8 cellular contexts compared by ENCODE assay signal in the genomic region with DNA sequence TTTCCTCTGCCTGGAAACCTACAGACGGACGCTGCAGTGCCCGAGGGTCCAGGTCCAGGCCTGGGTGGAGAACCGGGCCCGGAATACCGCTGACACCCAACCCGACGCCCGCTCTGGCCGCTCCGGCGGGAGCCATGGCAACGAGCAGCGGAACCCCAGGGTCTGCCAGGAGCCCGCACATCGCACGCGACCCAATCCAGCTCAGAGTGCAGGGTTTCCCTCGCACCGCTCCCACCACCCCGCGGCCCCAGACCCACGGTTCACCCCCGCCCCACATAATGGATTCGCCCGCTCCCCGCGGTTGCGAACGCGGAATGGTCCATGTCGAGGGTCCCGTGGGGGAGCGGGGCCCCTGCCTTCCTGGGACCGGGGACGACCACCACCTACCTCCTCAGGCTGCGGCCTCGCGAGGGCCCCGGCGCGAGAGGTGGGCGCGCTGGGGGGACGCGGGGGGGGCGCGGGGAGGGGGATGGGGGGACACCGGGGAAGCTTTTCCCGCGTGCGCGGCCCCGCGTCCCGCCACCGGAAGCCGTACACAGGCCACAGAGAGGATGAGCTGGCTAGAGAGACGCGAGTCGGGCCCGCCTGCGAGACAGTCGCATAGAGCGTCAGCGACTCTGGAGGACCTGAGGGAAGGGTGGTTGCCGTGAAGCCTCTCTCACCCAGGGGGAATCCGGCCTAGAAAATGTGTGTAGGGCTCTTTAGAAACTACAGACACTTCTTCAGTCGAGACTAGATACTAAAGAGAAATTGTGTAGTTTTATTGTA. TPM values are rescaled to one million over a fixed set of nuclear protein-coding genes. Genes with fewer than 3 reads are reported as not detected.
DNase-seq lines count a peak whose midpoint lies in the region; FAIRE-seq and TF ChIP-seq lines count a peak whose summit lies in the region.

A gene with protein sequence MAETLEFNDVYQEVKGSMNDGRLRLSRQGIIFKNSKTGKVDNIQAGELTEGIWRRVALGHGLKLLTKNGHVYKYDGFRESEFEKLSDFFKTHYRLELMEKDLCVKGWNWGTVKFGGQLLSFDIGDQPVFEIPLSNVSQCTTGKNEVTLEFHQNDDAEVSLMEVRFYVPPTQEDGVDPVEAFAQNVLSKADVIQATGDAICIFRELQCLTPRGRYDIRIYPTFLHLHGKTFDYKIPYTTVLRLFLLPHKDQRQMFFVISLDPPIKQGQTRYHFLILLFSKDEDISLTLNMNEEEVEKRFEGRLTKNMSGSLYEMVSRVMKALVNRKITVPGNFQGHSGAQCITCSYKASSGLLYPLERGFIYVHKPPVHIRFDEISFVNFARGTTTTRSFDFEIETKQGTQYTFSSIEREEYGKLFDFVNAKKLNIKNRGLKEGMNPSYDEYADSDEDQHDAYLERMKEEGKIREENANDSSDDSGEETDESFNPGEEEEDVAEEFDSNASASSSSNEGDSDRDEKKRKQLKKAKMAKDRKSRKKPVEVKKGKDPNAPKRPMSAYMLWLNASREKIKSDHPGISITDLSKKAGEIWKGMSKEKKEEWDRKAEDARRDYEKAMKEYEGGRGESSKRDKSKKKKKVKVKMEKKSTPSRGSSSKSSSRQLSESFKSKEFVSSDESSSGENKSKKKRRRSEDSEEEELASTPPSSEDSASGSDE (minus strand): TSS at position 550 of the 768 bp plus-strand sequence. CDS start 771 bp downstream, outside the sequence.

- no peak within 1 kb of the TSS for H2BK5ac ChIP-seq in neuronal stem cell (ENCODE audit: low read length)

- peaks cover 32% of the 10 kb centered on the region for H3K36me3 ChIP-seq in H7 (replicated peaks; ENCODE audit: control insufficient read depth, insufficient read depth, low read length)
- H3K36me3 ChIP-seq in Loucy (ENCODE audit: insufficient read depth, low read length): peaks cover 25% of the 10 kb centered on the region; the same call in 1 of the 2 replicates
- H3K36me3 ChIP-seq in neuronal stem cell (replicated peaks in 1 of 2; ENCODE audit: control insufficient read depth in 2 of 2, insufficient read depth in 2 of 2, low read length in 2 of 2): peaks cover 36 to 41% of the 10 kb centered on the region in 2 donors

- peak within 1 kb of the TSS; percentile 0 for H2AK5ac ChIP-seq in neuronal stem cell (ENCODE audit: low read depth, low read length)

- no peak within 1 kb of the TSS for H2BK120ac ChIP-seq in neuronal stem cell (ENCODE audit: low read depth, low read length)

- H3K9me3 ChIP-seq in Loucy (ENCODE audit: insufficient read depth, low read depth, low read length) (no peaks in the 10 kb centered on the region), neuronal stem cell (replicated peaks in 1 of 2; ENCODE audit: control insufficient read depth in 2 of 2, insufficient read depth in 1 of 2, low read depth in 1 of 2, low read length in 2 of 2) (no peaks in the 10 kb centered on the region)

- in situ Hi-C loops in SK-MEL-5 (cut with HindIII; ENCODE audit: low pct_unique_long_range_greater_than_20kb, low sequenced_read_pairs): no loop called here

- H3F3A ChIP-seq in Loucy (ENCODE audit: low read depth): no peaks in the 10 kb centered on the region

- no peak for FAIRE-seq in frontal cortex (lab: Jason Lieb, UNC)

- peak within 1 kb of the TSS; percentile 15 for H3K27ac ChIP-seq in neuronal stem cell (replicated peaks; ENCODE audit: low read length)

- DNase-seq in GDM1 (lab: John Stamatoyannopoulos, UW) (peak; percentile 79), H7 (peak; percentile 92), SK-MEL-5 (ENCODE audit: low read depth, low spot score) (peak; percentile 83), frontal cortex (ENCODE audit: low spot score in 2 of 2) (peak; percentile 85 to 92), neuronal stem cell (ENCODE audit: low spot score) (peak; percentile 73)
- DNase-seq in activated naive CD4-positive, alpha-beta T cell (lab: John Stamatoyannopoulos, UW): peak; percentile 58 to 82 (median 69)

- no peak within 1 kb of the TSS for H3K4ac ChIP-seq in neuronal stem cell (ENCODE audit: low read length)

- no peak within 1 kb of the TSS for H4K91ac ChIP-seq in neuronal stem cell (ENCODE audit: low read depth, low read length, poor library complexity)

- H2BK12ac ChIP-seq in neuronal stem cell (ENCODE audit: low read length): no peak within 1 kb of the TSS

- H3K4me2 ChIP-seq in Loucy (ENCODE audit: low read depth, low read length, poor library complexity, severe bottlenecking): peak within 1 kb of the TSS; percentile 85
- H3K4me2 ChIP-seq in neuronal stem cell (ENCODE audit: insufficient read depth, low read length, poor library complexity, severe bottlenecking): peak within 1 kb of the TSS; percentile 84

- H2BK15ac ChIP-seq in neuronal stem cell (ENCODE audit: low read length): no peak within 1 kb of the TSS

- H3K18ac ChIP-seq in neuronal stem cell (ENCODE audit: low read length): peak within 1 kb of the TSS; percentile 91

- peaks cover 12% of the 10 kb centered on the region for H3K79me1 ChIP-seq in neuronal stem cell (ENCODE audit: low read depth, low read length)

- peaks cover 17% of the 10 kb centered on the region for H4K20me1 ChIP-seq in Loucy (ENCODE audit: insufficient read depth, low read length, poor library complexity, severe bottlenecking)

- H2AFZ ChIP-seq in Loucy (ENCODE audit: low read length) (peak within 1 kb of the TSS; percentile 98), neuronal stem cell (ENCODE audit: low read length) (peak within 1 kb of the TSS; percentile 89)

- H3K14ac ChIP-seq in neuronal stem cell (ENCODE audit: low read length): no peak within 1 kb of the TSS

- peaks cover 53% of the 10 kb centered on the region for H3K79me2 ChIP-seq in Loucy (ENCODE audit: insufficient read depth, low read length)

- H3K9me2 ChIP-seq in Loucy (replicated peaks; ENCODE audit: low read depth, low read length): no peaks in the 10 kb centered on the region

- H3K27me3 ChIP-seq in H7 (ENCODE audit: control insufficient read depth, insufficient read depth, low read length) (peaks cover 2% of the 10 kb centered on the region; the same call in 1 of the 2 replicates), Loucy (ENCODE audit: insufficient read depth, low read length, poor library complexity, severe bottlenecking) (no peaks in the 10 kb centered on the region), neuronal stem cell (ENCODE audit: control insufficient read depth in 3 of 3, insufficient read depth in 3 of 3, low read depth in 1 of 3, low read length in 3 of 3) (no peaks in the 10 kb centered on the region)

- H3K4me3 ChIP-seq in H7 (ENCODE audit: insufficient read depth, low read depth, low read length) (peak within 1 kb of the TSS; percentile 81), Loucy (ENCODE audit: low read length, poor library complexity, severe bottlenecking) (peak within 1 kb of the TSS; percentile 76), neuronal stem cell (ENCODE audit: low read length in 2 of 2) (peak within 1 kb of the TSS; percentile 74 to 82)

- H3K4me1 ChIP-seq in Loucy (ENCODE audit: insufficient read depth, low read length, poor library complexity, severe bottlenecking) (peaks cover 31% of the 10 kb centered on the region), neuronal stem cell (ENCODE audit: control insufficient read depth in 2 of 2, insufficient read depth in 1 of 2, low read depth in 1 of 2, low read length in 2 of 2) (peaks cover 28 to 36% of the 10 kb centered on the region in 2 donors)

- no CpG with 5 or more reads among the region's 69 CpGs for WGBS in neuronal stem cell (ENCODE audit: extremely low coverage in 2 of 2, insufficient read length in 2 of 2, insufficient replicate concordance in 1 of 2), 2 donors

- H3K23ac ChIP-seq in neuronal stem cell (ENCODE audit: low read depth, low read length, poor library complexity): no peak within 1 kb of the TSS

- H3K9ac ChIP-seq in Loucy (ENCODE audit: low read depth, low read length, poor library complexity, severe bottlenecking): peak within 1 kb of the TSS; percentile 79
- peak within 1 kb of the TSS; percentile 96 for H3K9ac ChIP-seq in neuronal stem cell (ENCODE audit: low read depth, low read length, poor library complexity)

- H4K8ac ChIP-seq in neuronal stem cell (ENCODE audit: low read depth, low read length): no peak within 1 kb of the TSS

- 0 out of 2 replicates have a peak, but pooled peaks have one; percentile 13 for TF ChIP-seq CTCF in Loucy (conservative IDR thresholded peaks at IDR 0.05; ENCODE audit: low read length)
- no peak for TF ChIP-seq CTCF in subcutaneous adipose tissue (IDR thresholded peaks at IDR 0.05; ENCODE audit: low read depth)

RNA-seq across cellular contexts. Expression of the gene that starts here (rescaled TPM):
- 158 and 173 TPM in 2 replicates for total RNA-seq in H7 (2014; rRNA removed; shearing (Covaris generic))
- total RNA-seq in SK-MEL-5 (2014; rRNA removed; shearing (Covaris generic)): 71.2 and 76.2 TPM in 2 replicates
- 111 and 132 TPM in 2 replicates for polyA plus RNA-seq in SK-MEL-5 (2015; cell fraction: cytosol; rRNA removed)
- polyA plus RNA-seq in SK-MEL-5 (2015; cell fraction: nucleus; rRNA removed): 66.8 and 70.5 TPM in 2 replicates
- total RNA-seq in frontal cortex (53.8 TPM), subcutaneous adipose tissue (10 to 100 TPM; 41.3 to 78.7 (median 56.5) TPM)
- 208 TPM for polyA plus RNA-seq in neuronal stem cell (2013, experiment 1 of 2)
- 198 TPM for polyA plus RNA-seq in neuronal stem cell (2013, experiment 2 of 2)

Comparison
In these comparisons a context has a peak if more than half of its experiments do, and no peak if none do; other contexts are left out.
1. Peak in every context shown above with its lines: DNase-seq, H3K4me3 ChIP-seq and H3K27ac ChIP-seq.